14 cellular contexts compared by ENCODE assay signal in the genomic region with DNA sequence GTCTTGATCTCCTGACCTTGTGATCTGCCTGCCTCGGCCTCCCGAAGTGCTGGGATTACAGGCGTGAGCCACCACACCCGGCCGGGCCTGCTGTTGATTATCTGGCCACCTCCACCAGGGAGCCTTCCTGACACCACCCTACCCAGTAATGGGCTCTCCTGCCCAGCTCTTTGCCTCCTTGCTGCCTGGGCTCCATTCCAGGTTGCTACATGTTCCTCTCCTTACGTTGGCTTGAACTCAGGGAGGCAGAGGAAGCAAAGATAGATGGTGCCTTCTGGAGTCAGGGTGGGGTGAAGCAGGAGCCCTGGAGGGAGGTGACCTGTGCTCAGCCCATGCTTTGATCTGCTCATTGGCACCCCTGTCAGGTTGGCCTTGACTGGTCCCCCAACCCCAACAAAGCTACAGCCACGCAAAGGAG. TPM values are rescaled to one million over a fixed set of nuclear protein-coding genes. Genes with fewer than 3 reads are reported as not detected.
DNase-seq lines count a peak whose midpoint lies in the region; ATAC-seq, FAIRE-seq and TF ChIP-seq lines count a peak whose summit lies in the region.
"Had no signal": no experiment of that assay in that cellular context is flagged by ENCODE, and none has a peak within 500 bp of the region (broad histone marks: within the 10 kb centered on the region; RNA-seq: fewer than 3 reads in every experiment).

No MANE protein-coding gene starts in this region.

- peak overlapping the region; percentile 86 for H3K27ac Mint-ChIP-seq in Calu3 (ENCODE audit: unreplicated experiment)
- peak overlapping the region; percentile 59 for H3K27ac Mint-ChIP-seq in activated B cell treated with CpG ODN at 0.5 μM for 24 hours

- no TSS peak for BruUV-seq in Calu3 (replicated peaks; lab: Mats Ljungman, UMichigan)

- H3K36me3 Mint-ChIP-seq in Calu3 (ENCODE audit: insufficient read depth, unreplicated experiment) = peaks cover 55% of the 10 kb centered on the region
- H3K36me3 Mint-ChIP-seq in activated B cell treated with CpG ODN at 0.5 μM for 24 hours (ENCODE audit: low read depth) = peaks cover 33% of the 10 kb centered on the region

- no peak for TF ChIP-seq POLR2A in GM12892 (IDR thresholded peaks at IDR 0.05; ENCODE audit: low read depth, low read length)

- no peak overlapping the region for H3K4me3 Mint-ChIP-seq in Calu3 (ENCODE audit: low read depth, unreplicated experiment)
- H3K4me3 Mint-ChIP-seq in activated B cell treated with CpG ODN at 0.5 μM for 24 hours = no peak overlapping the region

- DNase-seq in AG10803 (ENCODE audit: low read depth) (peak; percentile 38), Calu3 (no peak), activated B cell treated with CpG ODN at 0.5 μM for 24 hours (no peak), left ventricle myocardium inferior (no peak), GM12892 (ENCODE audit: insufficient read length) (no peak), LoVo (ENCODE audit: low spot score) (no peak), sciatic nerve (ENCODE audit: low spot score) (no peak)
- DNase-seq: activated naive CD4-positive, alpha-beta T cell; NCI-H1436 treated with DMSO at 0.1 percent for 48 hours; stomach; T1000 had no signal

- peaks cover 47% of the 10 kb centered on the region for H3K36me3 ChIP-seq in left ventricle myocardium inferior

- H3K9me3 ChIP-seq in left ventricle myocardium inferior (replicated peaks) = no peaks in the 10 kb centered on the region
- H3K9me3 ChIP-seq: stomach had no signal

- TF ChIP-seq CTCF in AG10803 (conservative IDR thresholded peaks at IDR 0.05; ENCODE audit: low read length) (no peak), Calu3 (IDR thresholded peaks at IDR 0.05; ENCODE audit: unreplicated experiment) (no peak), activated B cell treated with CpG ODN at 0.5 μM for 24 hours (IDR thresholded peaks at IDR 0.05) (no peak), left ventricle myocardium inferior (IDR thresholded peaks at IDR 0.05; ENCODE audit: borderline replicate concordance) (no peak)

- no peaks in the 10 kb centered on the region for H3K27me3 ChIP-seq in left ventricle myocardium inferior (ENCODE audit: low read depth)
- H3K27me3 ChIP-seq: stomach had no signal

- H3K27me3 Mint-ChIP-seq in Calu3 (ENCODE audit: unreplicated experiment) (no peaks in the 10 kb centered on the region), activated B cell treated with CpG ODN at 0.5 μM for 24 hours (no peaks in the 10 kb centered on the region)

- H3K4me1 ChIP-seq in left ventricle myocardium inferior = peaks cover 15% of the 10 kb centered on the region

- H3K9me3 Mint-ChIP-seq in Calu3 (ENCODE audit: low read depth, unreplicated experiment) = no peaks in the 10 kb centered on the region
- H3K9me3 Mint-ChIP-seq in activated B cell treated with CpG ODN at 0.5 μM for 24 hours = no peaks in the 10 kb centered on the region

- H3K4me1 Mint-ChIP-seq in Calu3 (ENCODE audit: low read depth, unreplicated experiment) (peaks cover 6% of the 10 kb centered on the region), activated B cell treated with CpG ODN at 0.5 μM for 24 hours (peaks cover 43% of the 10 kb centered on the region)

- peak overlapping the region; percentile 16 for H3K27ac ChIP-seq in left ventricle myocardium inferior (replicated peaks)

- CTCF ChIA-PET in Calu3 (lab: Charles Lee) (no interaction called here), activated B cell treated with CpG ODN at 0.5 μM for 24 hours (lab: Charles Lee) (interaction anchor here (1.5 kb wide), 1 partner anchor 26 kb away, joined by 4 read pairs; no protein-coding TSS in a partner anchor)

- POLR2A ChIA-PET in activated B cell treated with CpG ODN at 0.5 μM for 24 hours (lab: Charles Lee) = interaction anchor here (0.7 to 6.3 kb wide), 4 partner anchors 15 to 179 kb away, joined by 3 to 56 read pairs (median 8); a partner anchor contains a TSS

- FAIRE-seq in GM12892 (lab: Jason Lieb, UNC) = no peak

- no peak for ATAC-seq in activated B cell treated with CpG ODN at 0.5 μM for 24 hours (ENCODE audit: low read depth)
- no peak for ATAC-seq in sciatic nerve
- ATAC-seq in HG02885 (IDR thresholded peaks at IDR 0.05; ENCODE audit: poor library complexity, unreplicated experiment) = no peak

- intact Hi-C loops in Calu3 (cut with micrococcal nuclease; ENCODE audit: unreplicated experiment) (no loop called here), activated B cell treated with CpG ODN at 0.5 μM for 24 hours (cut with micrococcal nuclease) (no loop called here), left ventricle myocardium inferior (cut with micrococcal nuclease) (no loop called here), sciatic nerve (cut with DNase I) (no loop called here)

- H3K4me3 ChIP-seq in AG10803 (ENCODE audit: low read length) (no peak overlapping the region), left ventricle myocardium inferior (no peak overlapping the region)
- H3K4me3 ChIP-seq: stomach had no signal

RNA-seq across cellular contexts. Expression of a gene that starts 26.3 kb away (rescaled TPM):
- total RNA-seq in Calu3 (2022) (973 and 1,240 TPM in 2 replicates), activated B cell treated with CpG ODN at 0.5 μM for 24 hours (605 and 679 TPM in 2 replicates), left ventricle myocardium inferior (225 TPM), sciatic nerve (1,228 TPM)
- 131 TPM for polyA plus RNA-seq in GM12892 (2012; ENCODE audit: missing spikeins)

RNA-seq across cellular contexts. Expression of a gene that starts 31.0 kb away (rescaled TPM):
- total RNA-seq in Calu3 (2022) (75.1 TPM in 2 replicates), activated B cell treated with CpG ODN at 0.5 μM for 24 hours (68.4 and 70.2 TPM in 2 replicates), left ventricle myocardium inferior (55.6 TPM), sciatic nerve (61.5 TPM)
- 41.4 TPM for polyA plus RNA-seq in GM12892 (2012; ENCODE audit: missing spikeins)

RNA-seq across cellular contexts. Expression of a gene that starts 50.1 kb away (rescaled TPM):
- total RNA-seq in Calu3 (2022) (1,458 and 1,495 TPM in 2 replicates), activated B cell treated with CpG ODN at 0.5 μM for 24 hours (5,113 and 5,534 TPM in 2 replicates), left ventricle myocardium inferior (1,850 TPM), sciatic nerve (2,095 TPM)
- 3,825 TPM for polyA plus RNA-seq in GM12892 (2012; ENCODE audit: missing spikeins)

RNA-seq across cellular contexts. Expression of a gene that starts 52.5 kb away (rescaled TPM):
- total RNA-seq in Calu3 (2022) (not detected in 2 replicates), activated B cell treated with CpG ODN at 0.5 μM for 24 hours (not detected in 2 replicates), left ventricle myocardium inferior (11.7 TPM), sciatic nerve (0.18 TPM)
- polyA plus RNA-seq in GM12892 (2012; ENCODE audit: missing spikeins) = not detected
- total RNA-seq: G401, myocyte, stomach had no signal
- polyA plus RNA-seq: stomach had no signal

RNA-seq across cellular contexts. Expression of a gene that starts 53.2 kb away (rescaled TPM):
- total RNA-seq in Calu3 (2022) = not detected in 2 replicates
- total RNA-seq in activated B cell treated with CpG ODN at 0.5 μM for 24 hours = not detected in 2 replicates
- not detected for total RNA-seq in left ventricle myocardium inferior
- polyA plus RNA-seq in GM12892 (2012; ENCODE audit: missing spikeins) = not detected
- not detected for total RNA-seq in sciatic nerve
- total RNA-seq: G401, myocyte, stomach had no signal
- polyA plus RNA-seq: stomach had no signal
